Comparison of ENCODE assay signal across 13 cellular contexts in the genomic region with DNA sequence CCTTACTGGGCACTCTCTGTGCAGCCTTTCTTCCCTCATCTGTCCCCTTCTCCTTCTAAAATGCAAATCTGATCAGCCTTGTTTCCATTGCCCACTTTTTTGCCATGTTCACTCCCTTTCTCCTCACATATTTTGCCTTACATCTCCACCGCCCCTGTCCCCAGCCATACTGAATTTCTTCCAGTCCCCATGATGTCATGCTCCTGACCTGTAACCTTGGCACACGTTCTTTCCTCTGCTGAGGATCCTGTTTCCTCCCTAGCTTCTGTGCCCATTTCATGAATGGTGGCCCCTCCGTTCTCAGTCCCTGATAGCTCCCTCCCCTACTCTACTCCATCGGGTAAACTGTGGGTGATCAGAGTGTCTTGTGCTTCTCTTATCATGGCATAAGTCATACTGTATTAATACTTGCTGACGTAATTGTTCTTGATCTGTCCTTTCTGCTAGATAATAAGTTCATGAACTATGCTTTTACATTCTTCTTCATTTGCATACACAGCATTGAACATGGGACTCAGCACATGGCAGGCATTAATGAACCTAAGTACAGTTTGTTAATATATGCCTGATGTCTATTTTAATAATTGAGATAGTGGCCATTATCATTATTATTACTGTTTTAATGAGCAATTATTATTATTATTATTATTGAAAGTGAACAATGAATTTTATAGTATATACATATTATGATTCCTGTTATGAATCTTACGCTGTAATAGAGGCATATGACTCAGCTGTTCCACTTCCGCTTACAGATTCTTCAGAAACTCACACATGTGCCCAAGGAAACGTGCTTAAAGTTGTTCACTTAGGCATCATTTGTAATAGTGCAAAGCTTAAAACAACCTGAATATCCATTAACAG. TPM values are rescaled to one million over a fixed set of nuclear protein-coding genes. Genes with fewer than 3 reads are reported as not detected.
DNase-seq lines count a peak whose midpoint lies in the region; ATAC-seq and TF ChIP-seq lines count a peak whose summit lies in the region.
"Had no signal": no experiment of that assay in that cellular context is flagged by ENCODE, and none has a peak within 500 bp of the region (broad histone marks: within the 10 kb centered on the region; RNA-seq: fewer than 3 reads in every experiment).

No MANE protein-coding gene starts in this region.

- H3K4me1 Mint-ChIP-seq in activated CD4-positive, alpha-beta T cell treated with anti-CD3 and anti-CD28 coated beads, Interleukin-2, amount 10 ng/mL, durations not matched to agents 7 days and 5 days, result peaks cover 9% of the 10 kb centered on the region

- H2BK5ac ChIP-seq in mesenchymal stem cell (ENCODE audit: low read depth, low read length, poor library complexity, severe bottlenecking), result no peak overlapping the region

- no peak for TF ChIP-seq CTCF in prostate gland (IDR thresholded peaks at IDR 0.05)

- H3K23ac ChIP-seq in mesenchymal stem cell (ENCODE audit: low read length in 2 of 2), result no peak overlapping the region

- no peak overlapping the region for H3K4ac ChIP-seq in mesenchymal stem cell (ENCODE audit: low read depth in 1 of 2, low read length in 2 of 2)

- H3K27me3 ChIP-seq in mesenchymal stem cell (ENCODE audit: control insufficient read depth in 1 of 2, insufficient read depth in 1 of 2, low read length in 2 of 2) (no peaks in the 10 kb centered on the region), prostate gland (replicated peaks; ENCODE audit: insufficient read depth) (no peaks in the 10 kb centered on the region)
- H3K27me3 ChIP-seq: neutrophil had no signal

- DNase-seq in activated CD4-positive, alpha-beta T cell treated with anti-CD3 and anti-CD28 coated beads for 48 hours, result peak; percentile 27
- DNase-seq in activated CD4-positive, alpha-beta T cell treated with anti-CD3 and anti-CD28 coated beads, Interleukin-2, amount 10 ng/mL, durations not matched to agents 7 days and 5 days, result no peak
- DNase-seq in dermis blood vessel endothelial cell, result peak; percentile 17
- no peak for DNase-seq in mesenchymal stem cell
- no peak for DNase-seq in DMS79 (lab: John Stamatoyannopoulos, UW)
- no peak for DNase-seq in prostate gland (ENCODE audit: low spot score)
- DNase-seq: amniotic stem cell; effector CD8-positive, alpha-beta T cell; left ventricle myocardium superior; SIG-M5 had no signal

- POLR2A ChIA-PET in activated CD4-positive, alpha-beta T cell treated with anti-CD3 and anti-CD28 coated beads, Interleukin-2, amount 10 ng/mL, durations not matched to agents 7 days and 5 days (lab: Charles Lee), result no interaction called here

- H3K27ac ChIP-seq in mesenchymal stem cell (ENCODE audit: low read length, poor library complexity, severe bottlenecking) (no peak overlapping the region), prostate gland (no peak overlapping the region)
- H3K27ac ChIP-seq: neutrophil had no signal

- H3K36me3 Mint-ChIP-seq in activated CD4-positive, alpha-beta T cell treated with anti-CD3 and anti-CD28 coated beads, Interleukin-2, amount 10 ng/mL, durations not matched to agents 7 days and 5 days (ENCODE audit: low read depth), result no peaks in the 10 kb centered on the region

- no peak overlapping the region for H3K4me3 Mint-ChIP-seq in activated CD4-positive, alpha-beta T cell treated with anti-CD3 and anti-CD28 coated beads, Interleukin-2, amount 10 ng/mL, durations not matched to agents 7 days and 5 days

- H3K18ac ChIP-seq in mesenchymal stem cell (ENCODE audit: low read depth in 1 of 2, low read length in 2 of 2), result no peak overlapping the region

- H2AFZ ChIP-seq in mesenchymal stem cell (ENCODE audit: low read depth, low read length), result no peak overlapping the region

- H2BK15ac ChIP-seq in mesenchymal stem cell (ENCODE audit: low read depth, poor library complexity, severe bottlenecking), result no peak overlapping the region

- no peak overlapping the region for H4K91ac ChIP-seq in mesenchymal stem cell (ENCODE audit: low read length)

- H3K9me3 Mint-ChIP-seq in activated CD4-positive, alpha-beta T cell treated with anti-CD3 and anti-CD28 coated beads, Interleukin-2, amount 10 ng/mL, durations not matched to agents 7 days and 5 days, result no peaks in the 10 kb centered on the region

- no peak overlapping the region for H2AK5ac ChIP-seq in mesenchymal stem cell (ENCODE audit: low read length, severe bottlenecking)

- no peak overlapping the region for H2BK120ac ChIP-seq in mesenchymal stem cell (ENCODE audit: low read depth, low read length)

- no peaks in the 10 kb centered on the region for H3K79me1 ChIP-seq in mesenchymal stem cell (replicated peaks; ENCODE audit: low read length, poor library complexity, severe bottlenecking)

- 81% methylated on average over 6 of the region's 8 CpGs for WGBS in mesenchymal stem cell
- WGBS in prostate gland, result 76% methylated on average over 8 of the region's 8 CpGs

- no peak overlapping the region for H3K14ac ChIP-seq in mesenchymal stem cell (ENCODE audit: low read length in 2 of 2)

- TF ChIP-seq POLR2A in prostate gland (IDR thresholded peaks at IDR 0.05), result no peak

- H3K27ac Mint-ChIP-seq in activated CD4-positive, alpha-beta T cell treated with anti-CD3 and anti-CD28 coated beads, Interleukin-2, amount 10 ng/mL, durations not matched to agents 7 days and 5 days, result no peak overlapping the region

- H4K8ac ChIP-seq in mesenchymal stem cell (ENCODE audit: low read length), result no peak overlapping the region

- ATAC-seq in GM21619 (IDR thresholded peaks at IDR 0.05; ENCODE audit: unreplicated experiment) (peak; percentile 62), HG03469 (IDR thresholded peaks at IDR 0.05; ENCODE audit: unreplicated experiment) (peak; percentile 78)
- ATAC-seq: left ventricle myocardium superior had no signal

- intact Hi-C loops in prostate gland (cut with DNase I), result no loop called here

- H3K36me3 ChIP-seq in mesenchymal stem cell (ENCODE audit: control insufficient read depth in 1 of 2, insufficient read depth in 2 of 2, low read depth in 1 of 2, low read length in 2 of 2) (no peaks in the 10 kb centered on the region), prostate gland (no peaks in the 10 kb centered on the region)
- H3K36me3 ChIP-seq: neutrophil had no signal

- H3K4me3 ChIP-seq in mesenchymal stem cell (ENCODE audit: insufficient read depth in 1 of 2, low read depth in 1 of 2, low read length in 2 of 2) (no peak overlapping the region), prostate gland (no peak overlapping the region)

- H2BK12ac ChIP-seq in mesenchymal stem cell (ENCODE audit: low read length in 2 of 2), result no peak overlapping the region

- peaks cover 4% of the 10 kb centered on the region for H3K27me3 Mint-ChIP-seq in activated CD4-positive, alpha-beta T cell treated with anti-CD3 and anti-CD28 coated beads, Interleukin-2, amount 10 ng/mL, durations not matched to agents 7 days and 5 days

- CTCF ChIA-PET in activated CD4-positive, alpha-beta T cell treated with anti-CD3 and anti-CD28 coated beads, Interleukin-2, amount 10 ng/mL, durations not matched to agents 7 days and 5 days (lab: Charles Lee), result no interaction called here

- H3K4me1 ChIP-seq in mesenchymal stem cell (ENCODE audit: control insufficient read depth, insufficient read depth, low read depth, low read length) (peaks cover 9% of the 10 kb centered on the region), prostate gland (replicated peaks) (no peaks in the 10 kb centered on the region)

- no peak overlapping the region for H3K4me2 ChIP-seq in mesenchymal stem cell (ENCODE audit: low read length, poor library complexity, severe bottlenecking)

- H3K9ac ChIP-seq in mesenchymal stem cell (ENCODE audit: low read length), result no peak overlapping the region

- no peaks in the 10 kb centered on the region for H3K9me3 ChIP-seq in mesenchymal stem cell (ENCODE audit: control insufficient read depth, low read length)
- no peaks in the 10 kb centered on the region for H3K9me3 ChIP-seq in prostate gland
- H3K9me3 ChIP-seq: neutrophil had no signal

RNA-seq across cellular contexts. Expression of gene MAP3K21, which starts 28.5 kb away (rescaled TPM):
- under 1 TPM; 0.84 to 0.87 TPM for total RNA-seq in activated CD4-positive, alpha-beta T cell treated with anti-CD3 and anti-CD28 coated beads, Interleukin-2, amount 10 ng/mL, durations not matched to agents 7 days and 5 days
- total RNA-seq in dermis blood vessel endothelial cell (1.2 and 1.4 TPM in 2 replicates), prostate gland (10 to 100 TPM in 1 of 2 donors, 1 to 10 TPM in 1; 4.7 to 76.1 TPM)
- polyA plus RNA-seq in mesenchymal stem cell (2013, experiment 1 of 2), result 0.32 TPM
- polyA plus RNA-seq in mesenchymal stem cell (2013, experiment 2 of 2), result 0.29 TPM

Comparison
In these comparisons a context has a peak if more than half of its experiments do, and no peak if none do; other contexts are left out.
1. DNase-seq: peak in activated CD4-positive, alpha-beta T cell treated with anti-CD3 and anti-CD28 coated beads for 48 hours (single experiment) and dermis blood vessel endothelial cell (single experiment); none in activated CD4-positive, alpha-beta T cell treated with anti-CD3 and anti-CD28 coated beads, Interleukin-2, amount 10 ng/mL, durations not matched to agents 7 days and 5 days (single experiment), mesenchymal stem cell (single experiment), DMS79 (single experiment) and prostate gland (single experiment).